ENCODE assay signal across 9 cellular contexts in the genomic region with DNA sequence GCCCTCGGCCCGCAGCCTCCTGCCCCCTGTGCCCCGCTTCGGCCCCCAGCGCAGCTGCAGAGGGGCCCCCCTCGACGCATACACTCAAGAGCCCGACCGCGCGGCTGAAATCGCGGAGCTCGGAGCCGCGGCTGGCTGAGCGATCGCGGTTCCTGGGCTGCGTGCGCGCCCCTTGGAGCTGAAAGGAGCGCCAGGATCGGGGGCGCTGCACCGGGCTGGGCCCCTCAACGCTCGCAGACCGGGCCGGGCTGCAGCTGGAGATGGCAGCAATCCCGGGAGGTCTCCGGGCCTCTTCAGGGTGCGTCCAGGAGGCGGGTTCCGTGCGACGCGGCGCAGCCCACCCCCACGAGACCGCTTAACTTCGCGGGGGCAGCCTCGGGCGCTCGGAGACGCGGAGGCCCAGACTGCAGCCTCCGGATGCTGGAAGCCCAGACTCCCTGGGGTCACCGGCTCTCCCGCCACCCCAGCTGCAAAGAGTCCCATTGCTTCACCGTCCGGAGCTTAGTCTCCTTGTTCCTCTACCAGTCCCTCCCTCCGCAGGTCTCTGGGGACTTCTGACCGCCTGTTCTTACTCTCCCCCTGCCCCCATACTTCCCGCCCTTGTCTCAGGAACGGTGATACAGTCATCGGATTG.
DNase-seq lines count a peak whose midpoint lies in the region; ATAC-seq and TF ChIP-seq lines count a peak whose summit lies in the region.
"Had no signal": no experiment of that assay in that cellular context is flagged by ENCODE, and none has a peak within 500 bp of the region (broad histone marks: within the 10 kb centered on the region; RNA-seq: fewer than 3 reads in every experiment).

No MANE protein-coding gene starts in this region.

- DNase-seq in AG20443 (ENCODE audit: low spot score) (peak; percentile 64), RWPE2 (ENCODE audit: low spot score) (no peak), esophagus muscularis mucosa (ENCODE audit: extremely low spot score) (no peak), osteoblast (ENCODE audit: insufficient read length, low spot score, missing footprints) (peak; percentile 93), NCI-H510A (lab: John Stamatoyannopoulos, UW) (no peak), NAMALWA (ENCODE audit: low spot score) (no peak)

- TF ChIP-seq POLR2A in esophagus muscularis mucosa (IDR thresholded peaks at IDR 0.05; ENCODE audit: low read depth), result no peak

- no peaks in the 10 kb centered on the region for H4K20me1 ChIP-seq in osteoblast (ENCODE audit: insufficient read depth, low read length)

- H3K4me1 ChIP-seq in RWPE2 (ENCODE audit: insufficient read depth, poor library complexity, severe bottlenecking), result no peaks in the 10 kb centered on the region
- peaks cover 7 to 18% (median 15%) of the 10 kb centered on the region in 4 donors for H3K4me1 ChIP-seq in esophagus muscularis mucosa
- H3K4me1 ChIP-seq in osteoblast (ENCODE audit: insufficient read depth, low read length), result peaks cover 7% of the 10 kb centered on the region

- no peaks in the 10 kb centered on the region for H3K36me3 ChIP-seq in RWPE2 (ENCODE audit: low read depth)
- H3K36me3 ChIP-seq in esophagus muscularis mucosa, result no peaks in the 10 kb centered on the region
- no peaks in the 10 kb centered on the region for H3K36me3 ChIP-seq in osteoblast (ENCODE audit: insufficient read depth, low read length)

- TF ChIP-seq CTCF in RWPE2 (IDR thresholded peaks at IDR 0.05; ENCODE audit: poor library complexity, severe bottlenecking) (no peak), esophagus muscularis mucosa (IDR thresholded peaks at IDR 0.05) (no peak), osteoblast (IDR thresholded peaks at IDR 0.05; ENCODE audit: extremely low read depth, low read depth, low read length) (no peak)

- intact Hi-C loops in esophagus muscularis mucosa (cut with DNase I), result no loop called here

- H3K27me3 ChIP-seq in RWPE2 (ENCODE audit: insufficient read depth, poor library complexity, severe bottlenecking), result peaks cover 31% of the 10 kb centered on the region
- peaks cover 0 to 60% (median 5%) of the 10 kb centered on the region in 4 donors for H3K27me3 ChIP-seq in esophagus muscularis mucosa
- H3K27me3 ChIP-seq in osteoblast (ENCODE audit: insufficient read depth, low read length), result peaks cover 10% of the 10 kb centered on the region

- no peaks in the 10 kb centered on the region for H3K79me2 ChIP-seq in osteoblast (ENCODE audit: insufficient read depth, low read length)

- H3K27ac ChIP-seq in RWPE2 (ENCODE audit: poor library complexity, severe bottlenecking) (no peak overlapping the region), esophagus muscularis mucosa (replicated peaks in 1 of 4) (no peak overlapping the region), osteoblast (ENCODE audit: low read depth, low read length) (no peak overlapping the region)

- H3K9me3 ChIP-seq in RWPE2 (ENCODE audit: severe bottlenecking) (no peaks in the 10 kb centered on the region), esophagus muscularis mucosa (no peaks in the 10 kb centered on the region), osteoblast (ENCODE audit: low read depth, low read length) (no peaks in the 10 kb centered on the region)

- peak overlapping the region; percentile 0 for H3K4me3 ChIP-seq in RWPE2 (ENCODE audit: severe bottlenecking)
- H3K4me3 ChIP-seq in esophagus muscularis mucosa, result peak overlapping the region; percentile 42 to 47 (median 44)
- H3K4me3 ChIP-seq in osteoblast (ENCODE audit: insufficient read depth, low read length), result peak overlapping the region; percentile 65

- peak overlapping the region; percentile 81 for H3K4me2 ChIP-seq in osteoblast (ENCODE audit: insufficient read depth, low read length)

- ATAC-seq in GM19324 (IDR thresholded peaks at IDR 0.05; ENCODE audit: low FRiP score, unreplicated experiment) (peak; percentile 15), RWPE2 (ENCODE audit: low read depth) (peak; percentile 6; the same call in 1 of the 3 replicates), HG03045 (IDR thresholded peaks at IDR 0.05; ENCODE audit: unreplicated experiment) (no peak)
- ATAC-seq: HCT116 had no signal

- 5% methylated on average over 19 of the region's 58 CpGs for WGBS in esophagus muscularis mucosa

- TF ChIP-seq EP300 in esophagus muscularis mucosa (IDR thresholded peaks at IDR 0.05), result no peak

- no peak overlapping the region for H2AFZ ChIP-seq in osteoblast (ENCODE audit: low read length)

Comparison
In these comparisons a context has a peak if more than half of its experiments do, and no peak if none do; other contexts are left out.
1. DNase-seq: peak in AG20443 (single experiment) and osteoblast (single experiment); none in RWPE2 (single experiment), esophagus muscularis mucosa (single experiment), NCI-H510A (single experiment) and NAMALWA (single experiment).
2. H3K4me3 ChIP-seq: peak in every context shown above with its lines; median percentile 65 in osteoblast; 44 in esophagus muscularis mucosa; 0 in RWPE2.